13 cellular contexts compared by ENCODE assay signal in genomic region chr12:28543021-28543890, GRCh38.
DNase-seq lines count a peak whose midpoint lies in the region; ATAC-seq and TF ChIP-seq lines count a peak whose summit lies in the region.
"Had no signal": no experiment of that assay in that cellular context is flagged by ENCODE, and none has a peak within 500 bp of the region (broad histone marks: within the 10 kb centered on the region; RNA-seq: fewer than 3 reads in every experiment).

No MANE protein-coding gene starts in this region.

- H3K4me3 Mint-ChIP-seq in activated CD8-positive, alpha-beta memory T cell treated with anti-CD3 and anti-CD28 coated beads, Interleukin-2, amount 10 ng/mL, durations not matched to agents 7 days and 5 days, result peak overlapping the region; percentile 65
- H3K4me3 Mint-ChIP-seq in stimulated activated memory B cell treated with anti-CD40 and anti-IgM and Interleukin-4, amounts not matched to agents 10 μg/mL and 1 μg/mL and 100 μg/mL, for 72 hours, result no peak overlapping the region
- H3K4me3 Mint-ChIP-seq in CD4-positive, alpha-beta T cell, result no peak overlapping the region

- in situ Hi-C loops in SK-MEL-5 (cut with HindIII; ENCODE audit: low pct_unique_long_range_greater_than_20kb, low sequenced_read_pairs), result no loop called here

- POLR2A ChIA-PET in CD4-positive, alpha-beta T cell (lab: Charles Lee), result no interaction called here
- POLR2A ChIA-PET in GM10248 (lab: Yijun Ruan, JAX), result no interaction called here

- H3K36me3 Mint-ChIP-seq in activated CD8-positive, alpha-beta memory T cell treated with anti-CD3 and anti-CD28 coated beads, Interleukin-2, amount 10 ng/mL, durations not matched to agents 7 days and 5 days, result peaks cover 24% of the 10 kb centered on the region
- peaks cover 16% of the 10 kb centered on the region for H3K36me3 Mint-ChIP-seq in stimulated activated memory B cell treated with anti-CD40 and anti-IgM and Interleukin-4, amounts not matched to agents 10 μg/mL and 1 μg/mL and 100 μg/mL, for 72 hours
- H3K36me3 Mint-ChIP-seq in CD4-positive, alpha-beta T cell (ENCODE audit: low read depth), result peaks cover 10% of the 10 kb centered on the region

- intact Hi-C loops in CD4-positive, alpha-beta T cell (cut with DNase I, micrococcal nuclease), result no loop called here

- peaks cover 5% of the 10 kb centered on the region for H3K9me3 Mint-ChIP-seq in activated CD8-positive, alpha-beta memory T cell treated with anti-CD3 and anti-CD28 coated beads, Interleukin-2, amount 10 ng/mL, durations not matched to agents 7 days and 5 days (ENCODE audit: low read depth)
- H3K9me3 Mint-ChIP-seq in stimulated activated memory B cell treated with anti-CD40 and anti-IgM and Interleukin-4, amounts not matched to agents 10 μg/mL and 1 μg/mL and 100 μg/mL, for 72 hours, result no peaks in the 10 kb centered on the region
- H3K9me3 Mint-ChIP-seq in CD4-positive, alpha-beta T cell, result no peaks in the 10 kb centered on the region

- peak; percentile 78 for ATAC-seq in activated CD8-positive, alpha-beta memory T cell treated with anti-CD3 and anti-CD28 coated beads, Interleukin-2, amount 10 ng/mL, durations not matched to agents 7 days and 5 days
- ATAC-seq in HG02678 (IDR thresholded peaks at IDR 0.05; ENCODE audit: unreplicated experiment), result peak; percentile 77
- no peak for ATAC-seq in stimulated activated memory B cell treated with anti-CD40 and anti-IgM and Interleukin-4, amounts not matched to agents 10 μg/mL and 1 μg/mL and 100 μg/mL, for 72 hours
- no peak for ATAC-seq in CD4-positive, alpha-beta T cell (ENCODE audit: poor library complexity)

- no peaks in the 10 kb centered on the region for H3K27me3 Mint-ChIP-seq in activated CD8-positive, alpha-beta memory T cell treated with anti-CD3 and anti-CD28 coated beads, Interleukin-2, amount 10 ng/mL, durations not matched to agents 7 days and 5 days
- no peaks in the 10 kb centered on the region for H3K27me3 Mint-ChIP-seq in stimulated activated memory B cell treated with anti-CD40 and anti-IgM and Interleukin-4, amounts not matched to agents 10 μg/mL and 1 μg/mL and 100 μg/mL, for 72 hours
- no peaks in the 10 kb centered on the region for H3K27me3 Mint-ChIP-seq in CD4-positive, alpha-beta T cell

- H3K27ac Mint-ChIP-seq in activated CD8-positive, alpha-beta memory T cell treated with anti-CD3 and anti-CD28 coated beads, Interleukin-2, amount 10 ng/mL, durations not matched to agents 7 days and 5 days, result peak overlapping the region; percentile 88
- H3K27ac Mint-ChIP-seq in stimulated activated memory B cell treated with anti-CD40 and anti-IgM and Interleukin-4, amounts not matched to agents 10 μg/mL and 1 μg/mL and 100 μg/mL, for 72 hours, result peak overlapping the region; percentile 17
- no peak overlapping the region for H3K27ac Mint-ChIP-seq in CD4-positive, alpha-beta T cell

- no peak for DNase-seq in activated CD8-positive, alpha-beta memory T cell treated with anti-CD3 and anti-CD28 coated beads, Interleukin-2, amount 10 ng/mL, durations not matched to agents 7 days and 5 days
- DNase-seq in activated CD8-positive, alpha-beta memory T cell treated with anti-CD3 and anti-CD28 coated beads, Interleukin-2, amount 50 U/mL, for 48 hours, result no peak
- DNase-seq in SK-MEL-5 (ENCODE audit: low read depth, low spot score), result peak; percentile 10
- DNase-seq in CD4-positive, alpha-beta T cell, result no peak
- DNase-seq in GM10248 (ENCODE audit: extremely low spot score), result no peak
- no peak for DNase-seq in NCI-H69 (lab: John Stamatoyannopoulos, UW)
- DNase-seq: activated CD4-positive, alpha-beta T cell treated with anti-CD3 and anti-CD28 coated beads for 1 hour; kidney; nucleus accumbens; stimulated activated CD4-positive, alpha-beta T cell treated with anti-CD3 and anti-CD28 coated beads, Interleukin-4, amount 100 ng/mL, for 4 hours; upper lobe of left lung had no signal

- TF ChIP-seq CTCF in CD4-positive, alpha-beta T cell (IDR thresholded peaks at IDR 0.05), result no peak
- TF ChIP-seq CTCF in GM10248 (IDR thresholded peaks at IDR 0.05; ENCODE audit: control extremely low read depth, extremely low read depth, low read depth, missing control alignments), result no peak

- CTCF ChIA-PET in activated CD8-positive, alpha-beta memory T cell treated with anti-CD3 and anti-CD28 coated beads, Interleukin-2, amount 10 ng/mL, durations not matched to agents 7 days and 5 days (lab: Charles Lee), result interaction anchor here (2.0 kb wide), 1 partner anchor 9 kb away, joined by 5 read pairs; no protein-coding TSS in a partner anchor
- CTCF ChIA-PET in CD4-positive, alpha-beta T cell (lab: Charles Lee), result no interaction called here
- CTCF ChIA-PET in GM10248 (lab: Yijun Ruan, JAX), result no interaction called here

- H3K4me1 Mint-ChIP-seq in activated CD8-positive, alpha-beta memory T cell treated with anti-CD3 and anti-CD28 coated beads, Interleukin-2, amount 10 ng/mL, durations not matched to agents 7 days and 5 days, result peaks cover 18% of the 10 kb centered on the region
- peaks cover 9% of the 10 kb centered on the region for H3K4me1 Mint-ChIP-seq in stimulated activated memory B cell treated with anti-CD40 and anti-IgM and Interleukin-4, amounts not matched to agents 10 μg/mL and 1 μg/mL and 100 μg/mL, for 72 hours
- no peaks in the 10 kb centered on the region for H3K4me1 Mint-ChIP-seq in CD4-positive, alpha-beta T cell (ENCODE audit: low read depth)

- H3K9me3 ChIP-seq in CD4-positive, alpha-beta T cell (ENCODE audit: control insufficient read depth, low read length), result no peaks in the 10 kb centered on the region
- H3K9me3 ChIP-seq: upper lobe of left lung had no signal

- H3K27ac ChIP-seq in CD4-positive, alpha-beta T cell (ENCODE audit: low read depth, low read length), result no peak overlapping the region
- H3K27ac ChIP-seq: upper lobe of left lung had no signal

- no peaks in the 10 kb centered on the region for H3K27me3 ChIP-seq in CD4-positive, alpha-beta T cell (ENCODE audit: control insufficient read depth, insufficient read depth, low read length)
- H3K27me3 ChIP-seq: upper lobe of left lung had no signal

Comparison
In these comparisons a context has a peak if more than half of its experiments do, and no peak if none do; other contexts are left out.
1. ATAC-seq: peak in activated CD8-positive, alpha-beta memory T cell treated with anti-CD3 and anti-CD28 coated beads, Interleukin-2, amount 10 ng/mL, durations not matched to agents 7 days and 5 days (single experiment) and HG02678 (single experiment); none in stimulated activated memory B cell treated with anti-CD40 and anti-IgM and Interleukin-4, amounts not matched to agents 10 μg/mL and 1 μg/mL and 100 μg/mL, for 72 hours (single experiment) and CD4-positive, alpha-beta T cell (single experiment).